Comparison of ENCODE assay signal across 8 cellular contexts in the genomic region with DNA sequence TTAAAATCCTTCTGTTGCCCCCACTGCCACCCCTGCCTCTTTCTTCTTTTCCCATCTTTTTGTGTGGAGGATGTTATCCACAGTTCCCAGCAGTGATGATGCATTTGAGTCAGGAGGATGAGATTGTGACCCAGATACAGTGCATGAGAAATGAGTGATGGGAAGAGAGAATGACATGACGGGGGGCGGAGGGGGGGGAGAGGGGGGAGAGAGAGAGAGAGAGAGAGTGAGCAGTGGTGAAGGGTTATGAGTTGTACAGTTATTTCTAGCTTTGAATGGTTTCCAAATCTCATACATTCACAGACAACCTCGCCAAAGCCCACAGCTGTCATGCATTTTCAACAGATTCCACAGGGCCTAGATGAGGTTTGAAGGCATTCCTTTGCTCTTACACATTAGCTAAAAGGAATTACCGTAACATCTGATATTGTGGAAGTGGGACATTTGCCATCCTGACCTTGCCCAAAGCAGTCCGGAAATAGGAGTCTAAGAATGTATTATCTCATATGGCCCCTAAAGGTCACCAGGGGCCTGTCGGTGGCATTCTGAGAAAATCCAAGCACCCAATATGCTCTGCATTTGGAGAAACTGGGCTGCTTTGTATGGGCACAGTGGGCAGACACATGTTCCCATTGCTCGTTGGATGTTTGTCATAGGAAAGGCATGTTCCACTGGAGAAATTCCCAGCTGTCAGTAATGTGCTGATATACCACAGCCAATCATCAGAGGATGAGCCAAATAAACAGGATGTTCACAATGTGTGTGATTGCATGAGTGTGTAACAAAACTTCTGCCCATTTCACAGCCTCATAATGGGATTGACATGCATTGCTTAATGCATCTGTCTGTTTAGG.
DNase-seq lines count a peak whose midpoint lies in the region; ATAC-seq and TF ChIP-seq lines count a peak whose summit lies in the region.

No MANE protein-coding gene starts in this region.

- intact Hi-C loops in cardiac septum (cut with DNase I): loop anchor here (5.0 kb wide), 1 partner anchor 435 kb away; a partner anchor contains a TSS

- H3K4me3 ChIP-seq in Karpas-422 (ENCODE audit: low read length): no peak overlapping the region

- no peaks in the 10 kb centered on the region for H3K4me1 ChIP-seq in Karpas-422 (ENCODE audit: low read length)

- in situ Hi-C loops in GM13977 (cut with MboI; ENCODE audit: low pct_unique_long_range_greater_than_20kb, low sequenced_read_pairs, unreplicated experiment): no loop called here

- H3K9ac ChIP-seq in Karpas-422 (ENCODE audit: low read length): no peak overlapping the region

- H3K27me3 ChIP-seq in Karpas-422 (ENCODE audit: low read length): no peaks in the 10 kb centered on the region

- no peak overlapping the region for H2AFZ ChIP-seq in Karpas-422 (ENCODE audit: low read length)

- no peaks in the 10 kb centered on the region for H3K79me2 ChIP-seq in Karpas-422 (ENCODE audit: low read length)

- H3K9me2 ChIP-seq in Karpas-422 (replicated peaks; ENCODE audit: insufficient read depth, low read length): no peaks in the 10 kb centered on the region

- H3K36me3 ChIP-seq in Karpas-422 (ENCODE audit: insufficient read depth, low read length): no peaks in the 10 kb centered on the region

- H3K9me3 ChIP-seq in Karpas-422 (ENCODE audit: low read length): no peaks in the 10 kb centered on the region

- H3K4me2 ChIP-seq in Karpas-422 (ENCODE audit: low read depth, low read length, poor library complexity, severe bottlenecking): no peak overlapping the region

- no peak for ATAC-seq in HG02763 (IDR thresholded peaks at IDR 0.05; ENCODE audit: unreplicated experiment)

- DNase-seq in GM04503 (ENCODE audit: low read depth) (peak; percentile 98), amniotic epithelial cell (ENCODE audit: low read depth) (peak; percentile 100), cardiac septum (ENCODE audit: low spot score) (peak; percentile 81), retina (peak; percentile 40), Karpas-422 (no peak), hypothalamus (lab: John Stamatoyannopoulos, UW) (no peak), GM13977 (ENCODE audit: low spot score) (no peak)

- H4K20me1 ChIP-seq in Karpas-422 (ENCODE audit: insufficient read depth, low read depth, low read length): no peaks in the 10 kb centered on the region

- TF ChIP-seq CTCF in GM13977 (IDR thresholded peaks at IDR 0.05; ENCODE audit: extremely low read depth, insufficient read depth, missing control alignments): no peak

- H3K27ac ChIP-seq in Karpas-422 (ENCODE audit: low read length): no peak overlapping the region

Comparison
In these comparisons a context has a peak if more than half of its experiments do, and no peak if none do; other contexts are left out.
1. DNase-seq: peak in GM04503 (single experiment), amniotic epithelial cell (single experiment), cardiac septum (single experiment) and retina (single experiment); none in Karpas-422 (single experiment), hypothalamus (0 of 51) and GM13977 (single experiment).